ENCODE assay signal across 8 cellular contexts in the genomic region with DNA sequence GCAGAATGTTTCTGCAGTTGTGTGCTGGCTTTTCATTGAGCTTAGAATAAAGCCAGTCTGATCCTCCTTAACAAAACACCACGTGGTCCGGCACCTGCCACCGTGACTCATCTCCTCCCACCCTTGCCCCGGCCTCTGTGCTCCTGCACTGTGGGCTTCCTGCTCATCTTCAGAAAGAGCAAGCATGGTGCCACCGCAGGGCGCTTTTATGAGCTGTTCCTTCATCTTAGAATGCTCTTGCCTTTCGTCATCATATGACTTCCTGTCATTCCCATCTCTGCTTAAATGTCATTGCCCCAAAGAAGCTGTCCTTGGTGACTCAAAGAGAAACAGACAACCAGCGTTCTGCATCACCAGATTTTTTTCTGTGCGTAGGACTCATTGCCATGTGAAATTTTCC.
DNase-seq lines count a peak whose midpoint lies in the region; ATAC-seq, FAIRE-seq and TF ChIP-seq lines count a peak whose summit lies in the region.

No MANE protein-coding gene starts in this region.

- TF ChIP-seq RAD21 in A549 (conservative IDR thresholded peaks at IDR 0.05 in 1 of 2, IDR thresholded peaks at IDR 0.05 in 1 of 2), result no peak
- no peak for TF ChIP-seq RAD21 in HCT116 (IDR thresholded peaks at IDR 0.05; ENCODE audit: low read depth)

- no peak overlapping the region for H3K4me3 Mint-ChIP-seq in activated naive CD8-positive, alpha-beta T cell treated with anti-CD3 and anti-CD28 coated beads for 36 hours

- H3K9me3 ChIP-seq in A549, result no peaks in the 10 kb centered on the region
- H3K9me3 ChIP-seq in HCT116 (ENCODE audit: control insufficient read depth in 1 of 2, insufficient read depth in 1 of 2, low read depth in 1 of 2, low read length in 2 of 2), result no peaks in the 10 kb centered on the region
- H3K9me3 ChIP-seq in esophagus muscularis mucosa, result no peaks in the 10 kb centered on the region
- H3K9me3 ChIP-seq in MM.1S (replicated peaks; ENCODE audit: insufficient read depth, low read length), result no peaks in the 10 kb centered on the region

- CTCF ChIA-PET in A549 (lab: Yijun Ruan, JAX) (interaction anchor here (1.0 to 9.1 kb wide), 10 partner anchors 37 to 1068 kb away, joined by 3 to 270 read pairs (median 8); partner anchors contain the start of gene KCNH1), HCT116 (lab: Charles Lee) (interaction anchor here (1.0 to 3.2 kb wide), 3 partner anchors 30 to 1069 kb away, joined by 3 to 46 read pairs (median 3); partner anchors contain the start of gene KCNH1)

- H3K27ac Mint-ChIP-seq in activated naive CD8-positive, alpha-beta T cell treated with anti-CD3 and anti-CD28 coated beads for 36 hours, result peak overlapping the region; percentile 70

- ATAC-seq in A549 (0 out of 6 replicates have a peak, but pooled peaks of 1 of the 2 experiments have one; percentile 19), HCT116 (peak; percentile 42; the same call in 1 of the 2 replicates)

- H3K79me2 ChIP-seq in HCT116 (ENCODE audit: insufficient read depth, low read length) (no peaks in the 10 kb centered on the region), MM.1S (ENCODE audit: low read length) (no peaks in the 10 kb centered on the region)

- peaks cover 23% of the 10 kb centered on the region for H3K4me1 Mint-ChIP-seq in activated naive CD8-positive, alpha-beta T cell treated with anti-CD3 and anti-CD28 coated beads for 36 hours

- WGBS in A549 (ENCODE audit: missing lambda C conversion rate), result 50% methylated on average over 9 of the region's 9 CpGs
- WGBS in esophagus muscularis mucosa, result 70% methylated on average over 6 of the region's 9 CpGs

- TF ChIP-seq EP300 in A549 (IDR thresholded peaks at IDR 0.05), result no peak
- TF ChIP-seq EP300 in esophagus muscularis mucosa (IDR thresholded peaks at IDR 0.05), result no peak

- TF ChIP-seq CTCF in A549 (IDR thresholded peaks at IDR 0.05) (no peak), HCT116 (IDR thresholded peaks at IDR 0.05 in 2 of 3, conservative IDR thresholded peaks at IDR 0.05 in 1 of 3; ENCODE audit: borderline replicate concordance in 1 of 3, insufficient read depth in 1 of 3, low read depth in 2 of 3, low read length in 2 of 3) (no peak), esophagus muscularis mucosa (IDR thresholded peaks at IDR 0.05) (no peak), GM13977 (IDR thresholded peaks at IDR 0.05; ENCODE audit: extremely low read depth, insufficient read depth, missing control alignments) (no peak), MM.1S (IDR thresholded peaks at IDR 0.05; ENCODE audit: low read length) (no peak)

- H3K9me2 ChIP-seq in HCT116 (ENCODE audit: insufficient read depth) (no peaks in the 10 kb centered on the region), MM.1S (replicated peaks; ENCODE audit: insufficient read depth, low read length) (no peaks in the 10 kb centered on the region)

- peak overlapping the region; percentile 35 to 72; a peak in 5 of 6 replicates for H3K27ac ChIP-seq in A549
- H3K27ac ChIP-seq in HCT116 (ENCODE audit: low read depth, low read length), result no peak overlapping the region
- no peak overlapping the region for H3K27ac ChIP-seq in esophagus muscularis mucosa (replicated peaks in 1 of 4)
- no peak overlapping the region for H3K27ac ChIP-seq in MM.1S (ENCODE audit: low read length)

- H2AFZ ChIP-seq in HCT116 (ENCODE audit: low read depth, low read length, poor library complexity, severe bottlenecking) (no peak overlapping the region), MM.1S (ENCODE audit: low read length) (no peak overlapping the region)

- H4K20me1 ChIP-seq in HCT116 (ENCODE audit: insufficient read depth) (no peaks in the 10 kb centered on the region), MM.1S (ENCODE audit: insufficient read depth, low read length) (no peaks in the 10 kb centered on the region)

- in situ Hi-C loops in GM13977 (cut with MboI; ENCODE audit: low pct_unique_long_range_greater_than_20kb, low sequenced_read_pairs, unreplicated experiment), result no loop called here

- peaks cover 30% of the 10 kb centered on the region for H3K4me1 ChIP-seq in A549
- peaks cover 4% of the 10 kb centered on the region in 2 experiments; a peak in 2 of 4 replicates for H3K4me1 ChIP-seq in HCT116 (ENCODE audit: control insufficient read depth in 1 of 2, insufficient read depth in 2 of 2, low read length in 2 of 2)
- no peaks in the 10 kb centered on the region for H3K4me1 ChIP-seq in esophagus muscularis mucosa
- H3K4me1 ChIP-seq in MM.1S (ENCODE audit: low read length), result no peaks in the 10 kb centered on the region

- H3K9me3 Mint-ChIP-seq in activated naive CD8-positive, alpha-beta T cell treated with anti-CD3 and anti-CD28 coated beads for 36 hours, result no peaks in the 10 kb centered on the region

- BruUV-seq in HCT116 (replicated peaks; lab: Mats Ljungman, UMichigan), result no TSS peak

- H3K4me3 ChIP-seq in A549, result no peak overlapping the region
- H3K4me3 ChIP-seq in HCT116 (replicated peaks in 1 of 2; ENCODE audit: low read depth in 1 of 2, low read length in 2 of 2), result no peak overlapping the region
- no peak overlapping the region for H3K4me3 ChIP-seq in esophagus muscularis mucosa
- no peak overlapping the region for H3K4me3 ChIP-seq in MM.1S (ENCODE audit: low read length)

- FAIRE-seq in A549 (lab: Jason Lieb, UNC), result no peak

- no peak for TF ChIP-seq POLR2A in A549 (IDR thresholded peaks at IDR 0.05; ENCODE audit: low read length)
- TF ChIP-seq POLR2A in HCT116 (IDR thresholded peaks at IDR 0.05; ENCODE audit: borderline replicate concordance, extremely low read depth, insufficient read depth, insufficient read length), result no peak
- TF ChIP-seq POLR2A in esophagus muscularis mucosa (IDR thresholded peaks at IDR 0.05; ENCODE audit: low read depth), result no peak

- intact Hi-C loops in HCT116 (cut with micrococcal nuclease), result loop anchor here (5.0 to 10.0 kb wide), 3 partner anchors 136 to 1068 kb away; no protein-coding TSS in a partner anchor
- intact Hi-C loops in esophagus muscularis mucosa (cut with DNase I), result no loop called here

- H3K27me3 Mint-ChIP-seq in activated naive CD8-positive, alpha-beta T cell treated with anti-CD3 and anti-CD28 coated beads for 36 hours, result peaks cover 4% of the 10 kb centered on the region

- H3F3A ChIP-seq in MM.1S (ENCODE audit: insufficient read depth, low read length), result no peaks in the 10 kb centered on the region

- POLR2A ChIA-PET in A549 (lab: Yijun Ruan, JAX) (interaction anchor here (1.2 to 3.0 kb wide), 2 partner anchors 73 to 687 kb away, joined by 5 to 15 read pairs; partner anchors contain the start of gene KCNH1), HCT116 (lab: Charles Lee) (no interaction called here)

- H3K4me2 ChIP-seq in A549 (peak overlapping the region; percentile 47; the same call in 2 of the 3 replicates), HCT116 (ENCODE audit: low read length) (no peak overlapping the region), MM.1S (ENCODE audit: low read depth, low read length) (no peak overlapping the region)

- H3K36me3 ChIP-seq in HCT116 (ENCODE audit: control insufficient read depth in 1 of 2, insufficient read depth in 2 of 2, low read length in 2 of 2) (no peaks in the 10 kb centered on the region), esophagus muscularis mucosa (no peaks in the 10 kb centered on the region), MM.1S (replicated peaks; ENCODE audit: insufficient read depth, low read length) (no peaks in the 10 kb centered on the region)

- H3K36me3 Mint-ChIP-seq in activated naive CD8-positive, alpha-beta T cell treated with anti-CD3 and anti-CD28 coated beads for 36 hours, result no peaks in the 10 kb centered on the region

- DNase-seq in A549 (ENCODE audit: low read depth in 1 of 2, low spot score in 1 of 2) (no peak), HCT116 (ENCODE audit: low read depth, low spot score) (no peak), SW480 (ENCODE audit: low spot score) (peak; percentile 89), esophagus muscularis mucosa (ENCODE audit: extremely low spot score) (no peak), GM13977 (ENCODE audit: low spot score) (no peak), MM.1S (no peak)
- DNase-seq in activated naive CD8-positive, alpha-beta T cell treated with anti-CD3 and anti-CD28 coated beads for 36 hours, result peak; percentile 85
- DNase-seq in stimulated activated CD4-positive, alpha-beta T cell treated with anti-CD3 and anti-CD28 coated beads, Interleukin-1b, Interleukin-23, amount 100 ng/mL, for 4 hours (ENCODE audit: low read depth in 2 of 2), result peak; percentile 62 to 69

- RAD21 ChIA-PET in HCT116 (lab: Charles Lee; ENCODE audit: low non-redundant PET in 1 of 2, low total read pairs in 2 of 2, uncharacterized antibody in 2 of 2, unreplicated experiment in 2 of 2), result no interaction called here

- H3K27me3 ChIP-seq in HCT116 (ENCODE audit: insufficient read depth, low read length), result peaks cover 18% of the 10 kb centered on the region
- H3K27me3 ChIP-seq in esophagus muscularis mucosa, result no peaks in the 10 kb centered on the region
- H3K27me3 ChIP-seq in MM.1S (replicated peaks; ENCODE audit: insufficient read depth, low read length), result no peaks in the 10 kb centered on the region

- H3K9ac ChIP-seq in HCT116 (ENCODE audit: low read length) (no peak overlapping the region), MM.1S (ENCODE audit: low read length) (no peak overlapping the region)

TF ChIP-seq in A549, 52 proteins besides CTCF, POLR2A, EP300 and RAD21 (continues in another document):
- TF ChIP-seq JUN (IDR thresholded peaks at IDR 0.05) (no peak), KDM5A (IDR thresholded peaks at IDR 0.05) (no peak), PHF8 (IDR thresholded peaks at IDR 0.05; ENCODE audit: borderline replicate concordance, low read depth) (no peak)

TF ChIP-seq in HCT116, 20 proteins besides CTCF, POLR2A, EP300 and RAD21 (continues in another document):
- TF ChIP-seq POLR2AphosphoS5 (IDR thresholded peaks at IDR 0.05; ENCODE audit: low read depth, low read length) (no peak), JUND (IDR thresholded peaks at IDR 0.05) (no peak), ZBTB33 (IDR thresholded peaks at IDR 0.05; ENCODE audit: extremely low read depth, insufficient replicate concordance, low read length) (no peak), ATF3 (IDR thresholded peaks at IDR 0.05) (no peak)

Comparison
In these comparisons a context has a peak if more than half of its experiments do, and no peak if none do; other contexts are left out.
1. DNase-seq: peak in SW480 (single experiment), activated naive CD8-positive, alpha-beta T cell treated with anti-CD3 and anti-CD28 coated beads for 36 hours (single experiment) and stimulated activated CD4-positive, alpha-beta T cell treated with anti-CD3 and anti-CD28 coated beads, Interleukin-1b, Interleukin-23, amount 100 ng/mL, for 4 hours (2 of 2); none in A549 (0 of 2), HCT116 (single experiment), esophagus muscularis mucosa (single experiment), GM13977 (single experiment) and MM.1S (single experiment).
2. H3K27ac ChIP-seq: peak in A549 (2 of 2); none in HCT116 (single experiment), esophagus muscularis mucosa (0 of 4) and MM.1S (single experiment).
3. Of the 6 proteins assayed by ChIP-seq in both A549 and HCT116: peak only in A549: none; only in HCT116: MAX; in both: none; in neither: 5.